ENCODE assay signal across 12 cellular contexts in genomic region chr6:13611715-13612114, GRCh38. TPM values are rescaled to one million over a fixed set of nuclear protein-coding genes. Genes with fewer than 3 reads are reported as not detected.
DNase-seq lines count a peak whose midpoint lies in the region; ATAC-seq and TF ChIP-seq lines count a peak whose summit lies in the region.
"Had no signal": no experiment of that assay in that cellular context is flagged by ENCODE, and none has a peak within 500 bp of the region (broad histone marks: within the 10 kb centered on the region; RNA-seq: fewer than 3 reads in every experiment).

No MANE protein-coding gene starts in this region.

- H3K27ac Mint-ChIP-seq in activated CD4-positive, alpha-beta T cell treated with anti-CD3 and anti-CD28 coated beads, Interleukin-2, amount 10 ng/mL, durations not matched to agents 24 days and 14 days, result peak overlapping the region; percentile 86
- H3K27ac Mint-ChIP-seq in activated CD4-positive, alpha-beta memory T cell treated with anti-CD3 and anti-CD28 coated beads, Interleukin-2, amount 10 ng/mL, durations not matched to agents 7 days and 5 days, result peak overlapping the region; percentile 41
- H3K27ac Mint-ChIP-seq in nephron, result no peak overlapping the region

- ATAC-seq in left lung (no peak), HG02798 (IDR thresholded peaks at IDR 0.05; ENCODE audit: poor library complexity, unreplicated experiment) (no peak)

- intact Hi-C loops in activated CD4-positive, alpha-beta T cell treated with anti-CD3 and anti-CD28 coated beads, Interleukin-2, amount 10 ng/mL, durations not matched to agents 24 days and 14 days (cut with micrococcal nuclease), result no loop called here
- intact Hi-C loops in left lung (cut with DNase I), result no loop called here

- H4K20me1 ChIP-seq in MM.1S (ENCODE audit: insufficient read depth, low read length), result peaks cover 8% of the 10 kb centered on the region; the same call in 1 of the 2 replicates

- peak; percentile 65 for DNase-seq in activated CD4-positive, alpha-beta T cell treated with anti-CD3 and anti-CD28 coated beads, Interleukin-2, amount 10 ng/mL, durations not matched to agents 24 days and 14 days
- DNase-seq in activated CD4-positive, alpha-beta T cell treated with anti-CD3 and anti-CD28 coated beads for 1 hour, result no peak
- peak; percentile 62 for DNase-seq in MM.1S
- DNase-seq in activated CD4-positive, alpha-beta memory T cell treated with anti-CD3 and anti-CD28 coated beads, Interleukin-2, amount 10 ng/mL, durations not matched to agents 7 days and 5 days, result no peak
- DNase-seq in cortex of kidney (lab: John Stamatoyannopoulos, UW), result no peak
- DNase-seq in left lung, result no peak
- DNase-seq: effector memory CD4-positive, alpha-beta T cell; foreskin fibroblast; NK-92 treated with Interleukin-12 subunit alpha and Interleukin-12 subunit beta, amount 100 ng/mL, for 24 hours; transverse colon had no signal

- peak overlapping the region; percentile 41; the same call in 1 of the 2 replicates for H3K9ac ChIP-seq in MM.1S (ENCODE audit: low read length)

- H3K4me1 ChIP-seq in MM.1S (ENCODE audit: low read length) (peaks cover 33% of the 10 kb centered on the region), left lung (peaks cover 8 to 10% of the 10 kb centered on the region in 2 donors)

- peaks cover 26% of the 10 kb centered on the region for H3K4me1 Mint-ChIP-seq in activated CD4-positive, alpha-beta T cell treated with anti-CD3 and anti-CD28 coated beads, Interleukin-2, amount 10 ng/mL, durations not matched to agents 24 days and 14 days
- peaks cover 48% of the 10 kb centered on the region for H3K4me1 Mint-ChIP-seq in activated CD4-positive, alpha-beta memory T cell treated with anti-CD3 and anti-CD28 coated beads, Interleukin-2, amount 10 ng/mL, durations not matched to agents 7 days and 5 days
- H3K4me1 Mint-ChIP-seq in nephron, result peaks cover 31% of the 10 kb centered on the region

- H3K4me3 Mint-ChIP-seq in activated CD4-positive, alpha-beta T cell treated with anti-CD3 and anti-CD28 coated beads, Interleukin-2, amount 10 ng/mL, durations not matched to agents 24 days and 14 days, result peak overlapping the region; percentile 51
- peak overlapping the region; percentile 13 for H3K4me3 Mint-ChIP-seq in activated CD4-positive, alpha-beta memory T cell treated with anti-CD3 and anti-CD28 coated beads, Interleukin-2, amount 10 ng/mL, durations not matched to agents 7 days and 5 days
- H3K4me3 Mint-ChIP-seq in nephron, result peak overlapping the region in 2 of 3 experiments; percentile 37 to 47

- peak overlapping the region; percentile 2; the same call in 1 of the 2 replicates for H2AFZ ChIP-seq in MM.1S (ENCODE audit: low read length)

- H3K27ac ChIP-seq in MM.1S (ENCODE audit: low read length), result peak overlapping the region; percentile 78
- H3K27ac ChIP-seq in left lung, result peak overlapping the region in 1 of 2 donors; percentile 8
- H3K27ac ChIP-seq: transverse colon had no signal

- no peaks in the 10 kb centered on the region for H3K36me3 ChIP-seq in MM.1S (replicated peaks; ENCODE audit: insufficient read depth, low read length)
- H3K36me3 ChIP-seq in left lung, result peaks cover 0 to 7% of the 10 kb centered on the region in 2 donors
- H3K36me3 ChIP-seq: transverse colon had no signal

- POLR2A ChIA-PET in activated CD4-positive, alpha-beta memory T cell treated with anti-CD3 and anti-CD28 coated beads, Interleukin-2, amount 10 ng/mL, durations not matched to agents 7 days and 5 days (lab: Charles Lee), result interaction anchor here (1.1 to 7.6 kb wide), 5 partner anchors 10 to 283 kb away, joined by 3 to 105 read pairs (median 4); partner anchors contain the start of genes RANBP9, SIRT5 and TBC1D7

- H3K9me3 ChIP-seq in MM.1S (replicated peaks; ENCODE audit: insufficient read depth, low read length) (no peaks in the 10 kb centered on the region), left lung (no peaks in the 10 kb centered on the region)
- H3K9me3 ChIP-seq: transverse colon had no signal

- TF ChIP-seq CTCF in MM.1S (IDR thresholded peaks at IDR 0.05; ENCODE audit: low read length) (no peak), nephron (IDR thresholded peaks at IDR 0.05; ENCODE audit: unreplicated experiment in 3 of 3) (no peak), left lung (IDR thresholded peaks at IDR 0.05) (no peak)

- peak overlapping the region; percentile 42 for H3K4me3 ChIP-seq in MM.1S (ENCODE audit: low read length)
- H3K4me3 ChIP-seq in left lung, result no peak overlapping the region
- H3K4me3 ChIP-seq: transverse colon had no signal

- H3K9me3 Mint-ChIP-seq in activated CD4-positive, alpha-beta T cell treated with anti-CD3 and anti-CD28 coated beads, Interleukin-2, amount 10 ng/mL, durations not matched to agents 24 days and 14 days, result no peaks in the 10 kb centered on the region
- H3K9me3 Mint-ChIP-seq in activated CD4-positive, alpha-beta memory T cell treated with anti-CD3 and anti-CD28 coated beads, Interleukin-2, amount 10 ng/mL, durations not matched to agents 7 days and 5 days, result no peaks in the 10 kb centered on the region
- no peaks in the 10 kb centered on the region for H3K9me3 Mint-ChIP-seq in nephron

- peaks cover 28% of the 10 kb centered on the region for H3K79me2 ChIP-seq in MM.1S (ENCODE audit: low read length)

- H3F3A ChIP-seq in MM.1S (ENCODE audit: insufficient read depth, low read length), result peaks cover 27% of the 10 kb centered on the region

- CTCF ChIA-PET in activated CD4-positive, alpha-beta memory T cell treated with anti-CD3 and anti-CD28 coated beads, Interleukin-2, amount 10 ng/mL, durations not matched to agents 7 days and 5 days (lab: Charles Lee), result interaction anchor here (5.2 kb wide), 1 partner anchor 37 kb away, joined by 22 read pairs; the partner anchor contains the start of gene SIRT5

- H3K27me3 ChIP-seq in MM.1S (replicated peaks; ENCODE audit: insufficient read depth, low read length) (no peaks in the 10 kb centered on the region), left lung (no peaks in the 10 kb centered on the region)
- H3K27me3 ChIP-seq: transverse colon had no signal

- no peaks in the 10 kb centered on the region for H3K27me3 Mint-ChIP-seq in activated CD4-positive, alpha-beta T cell treated with anti-CD3 and anti-CD28 coated beads, Interleukin-2, amount 10 ng/mL, durations not matched to agents 24 days and 14 days
- H3K27me3 Mint-ChIP-seq in activated CD4-positive, alpha-beta memory T cell treated with anti-CD3 and anti-CD28 coated beads, Interleukin-2, amount 10 ng/mL, durations not matched to agents 7 days and 5 days, result no peaks in the 10 kb centered on the region
- no peaks in the 10 kb centered on the region for H3K27me3 Mint-ChIP-seq in nephron (ENCODE audit: low read depth)

- H3K36me3 Mint-ChIP-seq in activated CD4-positive, alpha-beta T cell treated with anti-CD3 and anti-CD28 coated beads, Interleukin-2, amount 10 ng/mL, durations not matched to agents 24 days and 14 days (ENCODE audit: low read depth), result peaks cover 22% of the 10 kb centered on the region
- H3K36me3 Mint-ChIP-seq in activated CD4-positive, alpha-beta memory T cell treated with anti-CD3 and anti-CD28 coated beads, Interleukin-2, amount 10 ng/mL, durations not matched to agents 7 days and 5 days (ENCODE audit: low read depth), result peaks cover 12% of the 10 kb centered on the region
- peaks cover 26% of the 10 kb centered on the region for H3K36me3 Mint-ChIP-seq in nephron (ENCODE audit: low read depth)

- peak overlapping the region; percentile 64 for H3K4me2 ChIP-seq in MM.1S (ENCODE audit: low read depth, low read length)

- H3K9me2 ChIP-seq in MM.1S (replicated peaks; ENCODE audit: insufficient read depth, low read length), result no peaks in the 10 kb centered on the region

RNA-seq across cellular contexts. Expression of gene NOL7, which starts 3.4 kb away (rescaled TPM):
- 103 and 104 TPM in 2 replicates for total RNA-seq in activated CD4-positive, alpha-beta T cell treated with anti-CD3 and anti-CD28 coated beads, Interleukin-2, amount 10 ng/mL, durations not matched to agents 24 days and 14 days
- total RNA-seq in activated CD4-positive, alpha-beta memory T cell treated with anti-CD3 and anti-CD28 coated beads, Interleukin-2, amount 10 ng/mL, durations not matched to agents 7 days and 5 days, result 10 to 100 TPM; 54.0 to 57.8 TPM
- total RNA-seq in left lung, result 10 to 100 TPM; 49.5 to 56.3 TPM

RNA-seq across cellular contexts. Expression of gene SIRT5, which starts 37.3 kb away (rescaled TPM):
- 8.1 and 8.4 TPM in 2 replicates for total RNA-seq in activated CD4-positive, alpha-beta T cell treated with anti-CD3 and anti-CD28 coated beads, Interleukin-2, amount 10 ng/mL, durations not matched to agents 24 days and 14 days
- total RNA-seq in activated CD4-positive, alpha-beta memory T cell treated with anti-CD3 and anti-CD28 coated beads, Interleukin-2, amount 10 ng/mL, durations not matched to agents 7 days and 5 days, result 10 to 100 TPM; 10.0 to 10.5 TPM
- total RNA-seq in left lung, result 1 to 10 TPM; 9.0 to 9.2 TPM

Comparison
In these comparisons a context has a peak if more than half of its experiments do, and no peak if none do; other contexts are left out.
1. DNase-seq: peak in activated CD4-positive, alpha-beta T cell treated with anti-CD3 and anti-CD28 coated beads, Interleukin-2, amount 10 ng/mL, durations not matched to agents 24 days and 14 days (single experiment) and MM.1S (single experiment); none in activated CD4-positive, alpha-beta T cell treated with anti-CD3 and anti-CD28 coated beads for 1 hour (single experiment), activated CD4-positive, alpha-beta memory T cell treated with anti-CD3 and anti-CD28 coated beads, Interleukin-2, amount 10 ng/mL, durations not matched to agents 7 days and 5 days (single experiment), cortex of kidney (single experiment) and left lung (0 of 2).
2. H3K27ac Mint-ChIP-seq: peak in activated CD4-positive, alpha-beta T cell treated with anti-CD3 and anti-CD28 coated beads, Interleukin-2, amount 10 ng/mL, durations not matched to agents 24 days and 14 days (single experiment) and activated CD4-positive, alpha-beta memory T cell treated with anti-CD3 and anti-CD28 coated beads, Interleukin-2, amount 10 ng/mL, durations not matched to agents 7 days and 5 days (single experiment); none in nephron (0 of 3).
3. Peak in every context shown above with its lines, with median percentiles within 50 percentile points of each other: H3K4me3 Mint-ChIP-seq.